ENCODE assay signal across 9 cellular contexts in the genomic region with DNA sequence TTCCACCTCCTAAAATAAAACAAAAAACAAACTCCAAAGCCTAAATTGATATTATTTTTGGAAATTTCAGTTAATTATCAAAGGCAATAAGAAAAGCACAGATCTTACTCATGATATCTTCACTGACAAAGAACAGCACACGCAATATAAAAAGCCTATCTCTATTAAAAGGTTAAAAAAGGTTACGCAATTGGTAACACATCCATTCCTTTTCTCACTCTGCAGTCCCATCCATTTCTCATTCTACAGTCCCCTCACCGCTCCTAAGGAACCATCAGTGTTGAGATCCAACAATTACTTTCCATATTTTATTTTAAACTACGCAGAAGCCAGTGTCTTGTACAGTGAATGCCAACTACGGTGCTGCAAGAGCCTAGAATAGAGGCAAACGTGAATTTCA. TPM values are rescaled to one million over a fixed set of nuclear protein-coding genes. Genes with fewer than 3 reads are reported as not detected.
DNase-seq lines count a peak whose midpoint lies in the region; ATAC-seq and TF ChIP-seq lines count a peak whose summit lies in the region.
"Had no signal": no experiment of that assay in that cellular context is flagged by ENCODE, and none has a peak within 500 bp of the region (broad histone marks: within the 10 kb centered on the region; RNA-seq: fewer than 3 reads in every experiment).

No MANE protein-coding gene starts in this region.

- peaks cover 65% of the 10 kb centered on the region for H3K79me2 ChIP-seq in KMS-11 (ENCODE audit: insufficient read depth, low read depth)

- peaks cover 21% of the 10 kb centered on the region for H3K36me3 Mint-ChIP-seq in natural killer cell treated with Interleukin-12 subunit alpha and Interleukin-12 subunit beta and Interleukin-15 and Interleukin-18, amount 100 ng/mL, for 72 hours

- no peak overlapping the region for H2AFZ ChIP-seq in KMS-11 (ENCODE audit: low read depth)

- H3K27me3 ChIP-seq in BE2C (no peaks in the 10 kb centered on the region), KMS-11 (ENCODE audit: insufficient read depth, low read depth) (no peaks in the 10 kb centered on the region)

- H3K9ac ChIP-seq in KMS-11 = peak overlapping the region; percentile 89; the same call in 1 of the 2 replicates

- no peaks in the 10 kb centered on the region for H4K20me1 ChIP-seq in KMS-11 (ENCODE audit: insufficient read depth)

- H3K4me2 ChIP-seq in KMS-11 = peak overlapping the region; percentile 93

- DNase-seq in BE2C = no peak
- no peak for DNase-seq in choroid plexus epithelial cell (ENCODE audit: low read depth)
- no peak for DNase-seq in natural killer cell treated with Interleukin-12 subunit alpha and Interleukin-12 subunit beta and Interleukin-15 and Interleukin-18, amount 100 ng/mL, for 72 hours (ENCODE audit: low spot score)
- DNase-seq in NCI-H226 = no peak
- DNase-seq in anterior cingulate cortex (lab: John Stamatoyannopoulos, UW) = no peak
- DNase-seq: NCI-H1417 had no signal

- peak overlapping the region; percentile 91 to 98 for H3K27ac Mint-ChIP-seq in natural killer cell treated with Interleukin-12 subunit alpha and Interleukin-12 subunit beta and Interleukin-15 and Interleukin-18, amount 100 ng/mL, for 72 hours

- H3K36me3 ChIP-seq in BE2C (peaks cover 36% of the 10 kb centered on the region), KMS-11 (ENCODE audit: insufficient read depth) (peaks cover 19% of the 10 kb centered on the region; the same call in 1 of the 2 replicates)

- H3K4me3 Mint-ChIP-seq in natural killer cell treated with Interleukin-12 subunit alpha and Interleukin-12 subunit beta and Interleukin-15 and Interleukin-18, amount 100 ng/mL, for 72 hours = peak overlapping the region; percentile 98

- H3K4me1 Mint-ChIP-seq in natural killer cell treated with Interleukin-12 subunit alpha and Interleukin-12 subunit beta and Interleukin-15 and Interleukin-18, amount 100 ng/mL, for 72 hours (ENCODE audit: low read depth in 2 of 2) = peaks cover 22 to 33% of the 10 kb centered on the region in 2 donors

- H3K9me3 ChIP-seq in BE2C = no peaks in the 10 kb centered on the region

- ATAC-seq in natural killer cell treated with Interleukin-12 subunit alpha and Interleukin-12 subunit beta and Interleukin-15 and Interleukin-18, amount 100 ng/mL, for 72 hours = no peak
- no peak for ATAC-seq in HG03520 (IDR thresholded peaks at IDR 0.05; ENCODE audit: unreplicated experiment)
- ATAC-seq in HG03159 (IDR thresholded peaks at IDR 0.05; ENCODE audit: unreplicated experiment) = no peak

- H3K27me3 Mint-ChIP-seq in natural killer cell treated with Interleukin-12 subunit alpha and Interleukin-12 subunit beta and Interleukin-15 and Interleukin-18, amount 100 ng/mL, for 72 hours = peaks cover 0 to 8% of the 10 kb centered on the region in 2 donors

- no peaks in the 10 kb centered on the region for H3K4me1 ChIP-seq in BE2C
- peaks cover 33% of the 10 kb centered on the region for H3K4me1 ChIP-seq in KMS-11 (ENCODE audit: low read depth, poor library complexity, severe bottlenecking)

- TF ChIP-seq CTCF in BE2C (IDR thresholded peaks at IDR 0.05; ENCODE audit: low read depth, low read length) (no peak), KMS-11 (conservative IDR thresholded peaks at IDR 0.05; ENCODE audit: low read depth, low read length) (no peak), choroid plexus epithelial cell (conservative IDR thresholded peaks at IDR 0.05; ENCODE audit: low read depth, low read length) (no peak)

- H3K9me3 Mint-ChIP-seq in natural killer cell treated with Interleukin-12 subunit alpha and Interleukin-12 subunit beta and Interleukin-15 and Interleukin-18, amount 100 ng/mL, for 72 hours = no peaks in the 10 kb centered on the region

- H3K4me3 ChIP-seq in BE2C (ENCODE audit: low read depth, low read length) (peak overlapping the region; percentile 95), KMS-11 (IDR thresholded peaks at IDR 0.05; ENCODE audit: insufficient read depth, low read depth, low read length) (no peak overlapping the region), choroid plexus epithelial cell (ENCODE audit: low read depth, low read length) (peak overlapping the region; percentile 91)

- H3K27ac ChIP-seq in KMS-11 = no peak overlapping the region

RNA-seq across cellular contexts. Expression of a gene that starts 1.3 kb away (rescaled TPM):
- polyA plus RNA-seq in BE2C (2012; ENCODE audit: insufficient read depth, insufficient read length, low read depth) = 438 TPM
- total RNA-seq in natural killer cell treated with Interleukin-12 subunit alpha and Interleukin-12 subunit beta and Interleukin-15 and Interleukin-18, amount 100 ng/mL, for 72 hours = 100 to 1,000 TPM; 125 to 229 TPM
